Comparison of ENCODE assay signal across 6 cellular contexts in the genomic region with DNA sequence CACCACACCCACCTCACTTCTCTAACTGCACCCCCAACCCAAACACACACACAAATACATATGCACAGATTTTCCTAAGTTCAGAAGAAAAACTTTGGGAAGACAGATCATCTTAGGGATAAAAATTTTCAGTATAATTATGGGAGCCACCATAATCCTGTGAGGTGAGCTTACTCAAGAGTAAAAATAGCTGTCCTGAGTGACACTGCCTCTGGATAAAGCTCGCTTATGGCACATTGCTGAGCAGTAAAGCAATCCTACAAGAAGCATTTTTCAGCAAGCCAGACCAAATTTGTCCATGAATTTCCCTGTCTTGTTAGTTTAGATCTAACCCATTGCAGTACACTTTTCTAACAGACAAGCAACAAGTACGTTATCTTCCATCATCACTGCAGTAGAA.
"Had no signal": no experiment of that assay in that cellular context is flagged by ENCODE, and none has a peak within 500 bp of the region (broad histone marks: within the 10 kb centered on the region; RNA-seq: fewer than 3 reads in every experiment).

No MANE protein-coding gene starts in this region.

- H3K27ac ChIP-seq: HL-60 had no signal

- ATAC-seq: HepG2, K562 had no signal

- DNase-seq: IMR-90, KBM-7, KG1 had no signal

- H3K4me3 ChIP-seq: K562 had no signal
